ENCODE assay signal across 33 cellular contexts in the genomic region with DNA sequence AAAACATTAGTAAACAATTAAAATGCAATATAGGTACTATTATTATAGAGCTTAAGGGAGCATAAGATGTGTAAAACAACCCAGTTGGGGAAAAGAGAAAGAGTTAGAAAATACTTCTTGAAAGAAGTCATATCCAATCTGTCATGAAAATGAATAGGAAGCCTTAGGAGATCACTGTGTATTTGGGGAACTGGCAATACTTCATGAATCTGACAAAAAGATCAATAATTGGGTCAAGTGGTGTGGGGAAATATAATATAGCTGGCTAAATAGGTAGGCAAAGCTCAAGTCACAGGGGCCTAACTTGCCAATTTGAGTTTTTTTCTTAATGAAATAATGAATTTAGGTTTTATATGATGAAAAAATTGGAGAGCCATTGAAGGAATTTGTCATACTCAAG.
"Had no signal": no experiment of that assay in that cellular context is flagged by ENCODE, and none has a peak within 500 bp of the region (broad histone marks: within the 10 kb centered on the region; RNA-seq: fewer than 3 reads in every experiment).

No MANE protein-coding gene starts in this region.

- H3K27me3 ChIP-seq: neutrophil, spleen, suprapubic skin, testis, tibial artery, transverse colon, upper lobe of right lung, uterus had no signal

- H3K27me3 Mint-ChIP-seq: naive thymus-derived CD4-positive, alpha-beta T cell; progenitor cell of endocrine pancreas; stimulated activated memory B cell treated with anti-CD40 and anti-IgM and Interleukin-4, amounts not matched to agents 10 μg/mL and 1 μg/mL and 100 μg/mL, for 72 hours; stimulated activated naive CD8-positive, alpha-beta T cell treated with anti-CD3 and anti-CD28 coated beads, Interleukin-15, amount 100 ng/mL, for 72 hours; type B pancreatic cell had no signal

- H3K4me3 Mint-ChIP-seq: naive thymus-derived CD4-positive, alpha-beta T cell; natural killer cell; nephron; neural crest cell; stimulated activated memory B cell treated with anti-CD40 and anti-IgM and Interleukin-4, amounts not matched to agents 10 μg/mL and 1 μg/mL and 100 μg/mL, for 72 hours; stimulated activated naive CD8-positive, alpha-beta T cell treated with anti-CD3 and anti-CD28 coated beads, Interleukin-15, amount 100 ng/mL, for 72 hours; type B pancreatic cell had no signal

- H3K4me2 ChIP-seq: smooth muscle cell had no signal

- H3K9ac ChIP-seq: parathyroid adenoma had no signal

- H3K27ac ChIP-seq: neutrophil, ovary, parathyroid adenoma, psoas muscle, skin epidermis, spleen, suprapubic skin, testis, tibial artery, transverse colon, upper lobe of right lung, uterus had no signal

- H2AFZ ChIP-seq: parathyroid adenoma had no signal

- H3K9me3 Mint-ChIP-seq: naive thymus-derived CD4-positive, alpha-beta T cell; natural killer cell; nephron; neural crest cell; stimulated activated memory B cell treated with anti-CD40 and anti-IgM and Interleukin-4, amounts not matched to agents 10 μg/mL and 1 μg/mL and 100 μg/mL, for 72 hours; stimulated activated naive CD8-positive, alpha-beta T cell treated with anti-CD3 and anti-CD28 coated beads, Interleukin-15, amount 100 ng/mL, for 72 hours; type B pancreatic cell had no signal

- H3K4me3 ChIP-seq: ovary, psoas muscle, skin epidermis, smooth muscle cell, spleen, suprapubic skin, testis, tibial artery, transverse colon, upper lobe of right lung, uterus had no signal

- ATAC-seq: naive thymus-derived CD4-positive, alpha-beta T cell; natural killer cell; psoas muscle; right cardiac atrium; sciatic nerve; stimulated activated memory B cell treated with anti-CD40 and anti-IgM and Interleukin-4, amounts not matched to agents 10 μg/mL and 1 μg/mL and 100 μg/mL, for 72 hours; stimulated activated naive CD8-positive, alpha-beta T cell treated with anti-CD3 and anti-CD28 coated beads, Interleukin-15, amount 100 ng/mL, for 72 hours; stimulated activated naive CD8-positive, alpha-beta T cell treated with anti-CD3 and anti-CD28 coated beads, Interleukin-15, Interleukin-2, amounts not matched to agents 100 U/mL and 50 U/mL, for 24 hours; upper lobe of right lung had no signal

- H3K4me1 Mint-ChIP-seq: natural killer cell, nephron, neural crest cell had no signal

- H3K79me2 ChIP-seq: parathyroid adenoma had no signal

- DNase-seq: naive thymus-derived CD4-positive, alpha-beta T cell; natural killer cell; nucleus accumbens; ovary; posterior cingulate gyrus; psoas muscle; right cardiac atrium; spleen; stimulated activated CD4-positive, alpha-beta T cell treated with anti-CD3 and anti-CD28 coated beads, Interleukin-12 subunit alpha, Interleukin-12 subunit beta, amount 100 ng/mL, for 4 hours; stimulated activated CD4-positive, alpha-beta T cell treated with anti-CD3 and anti-CD28 coated beads, Interleukin-1b, Interleukin-23, amount 100 ng/mL, for 48 hours; stimulated activated CD4-positive, alpha-beta T cell treated with anti-CD3 and anti-CD28 coated beads, Interleukin-4, amount 100 ng/mL, for 1 hour; stimulated activated CD4-positive, alpha-beta T cell treated with anti-CD3 and anti-CD28 coated beads, Interleukin-4, amount 100 ng/mL, for 4 hours; stimulated activated CD8-positive, alpha-beta memory T cell treated with anti-CD3 and anti-CD28 coated beads, Interleukin-4, amount 100 ng/mL, for 48 hours; stimulated activated naive CD4-positive, alpha-beta T cell; stimulated activated naive CD8-positive, alpha-beta T cell treated with anti-CD3 and anti-CD28 coated beads, Interleukin-15, amount 100 ng/mL, for 72 hours; stimulated activated naive CD8-positive, alpha-beta T cell treated with anti-CD3 and anti-CD28 coated beads, Interleukin-15, Interleukin-2, amounts not matched to agents 100 U/mL and 50 U/mL, for 24 hours; substantia nigra; testis; tibial artery; transverse colon; upper lobe of right lung; uterus had no signal

- H3K27ac Mint-ChIP-seq: naive thymus-derived CD4-positive, alpha-beta T cell; nephron; progenitor cell of endocrine pancreas; stimulated activated memory B cell treated with anti-CD40 and anti-IgM and Interleukin-4, amounts not matched to agents 10 μg/mL and 1 μg/mL and 100 μg/mL, for 72 hours; stimulated activated naive CD8-positive, alpha-beta T cell treated with anti-CD3 and anti-CD28 coated beads, Interleukin-15, amount 100 ng/mL, for 72 hours; type B pancreatic cell had no signal

- H3K4me1 ChIP-seq: parathyroid adenoma, psoas muscle, spleen, suprapubic skin, testis, upper lobe of right lung, uterus had no signal
